In genomic region chr19:23283925-23284324, GRCh38 we compare ENCODE assay signal across 9 cellular contexts.
A peak's percentile ranks its signal among the peaks of the same experiment; 100 is the strongest.
DNase-seq lines count a peak whose midpoint lies in the region; ATAC-seq, FAIRE-seq and TF ChIP-seq lines count a peak whose summit lies in the region.
"Had no signal": no experiment of that assay in that cellular context is flagged by ENCODE, and none has a peak within 500 bp of the region (broad histone marks: within the 10 kb centered on the region; RNA-seq: fewer than 3 reads in every experiment).

No MANE protein-coding gene starts in this region.

- H3K36me3 Mint-ChIP-seq in central memory CD8-positive, alpha-beta T cell (ENCODE audit: insufficient read depth) = no peaks in the 10 kb centered on the region

- no peaks in the 10 kb centered on the region for H3K36me3 ChIP-seq in WERI-Rb-1
- H3K36me3 ChIP-seq: SJSA1 had no signal

- no peak for DNase-seq in D721Med (ENCODE audit: insufficient read length, low spot score)
- DNase-seq in HTR-8/SVneo (ENCODE audit: insufficient read length, low spot score) = peak; percentile 13
- peak; percentile 77 for DNase-seq in WERI-Rb-1
- DNase-seq in central memory CD8-positive, alpha-beta T cell (ENCODE audit: low spot score in 2 of 2) = peak; percentile 44 to 53
- DNase-seq in medulla oblongata (ENCODE audit: extremely low spot score) = peak; percentile 27
- DNase-seq in stimulated activated CD8-positive, alpha-beta memory T cell treated with anti-CD3 and anti-CD28 coated beads, Interleukin-7, amount 100 ng/mL, for 24 hours (ENCODE audit: low read depth) = peak; percentile 42
- no peak for DNase-seq in putamen (ENCODE audit: low spot score)
- no peak for DNase-seq in epidermal melanocyte (ENCODE audit: insufficient read length, low spot score)

- H3K27me3 ChIP-seq in WERI-Rb-1 (ENCODE audit: insufficient read depth, low read depth, severe bottlenecking) = no peaks in the 10 kb centered on the region
- H3K27me3 ChIP-seq: SJSA1 had no signal

- H3K27me3 Mint-ChIP-seq in central memory CD8-positive, alpha-beta T cell = no peaks in the 10 kb centered on the region

- H3K4me3 ChIP-seq in WERI-Rb-1 (ENCODE audit: low read depth, low read length) = no peak overlapping the region
- H3K4me3 ChIP-seq: SJSA1 had no signal

- no peak overlapping the region for H3K27ac ChIP-seq in WERI-Rb-1
- H3K27ac ChIP-seq: SJSA1 had no signal

- ATAC-seq in central memory CD8-positive, alpha-beta T cell (replicated peaks; ENCODE audit: extremely low read depth, poor library complexity, severe bottlenecking) = peak; percentile 84

- H3K4me1 Mint-ChIP-seq in central memory CD8-positive, alpha-beta T cell = peaks cover 17% of the 10 kb centered on the region

- no peaks in the 10 kb centered on the region for H3K9me3 Mint-ChIP-seq in central memory CD8-positive, alpha-beta T cell

- H3K27ac Mint-ChIP-seq in central memory CD8-positive, alpha-beta T cell (ENCODE audit: low read depth) = no peak overlapping the region

- peak; percentile 37 for TF ChIP-seq CTCF in D721Med (IDR thresholded peaks at IDR 0.05; ENCODE audit: insufficient read depth, missing control alignments)
- peak; percentile 83 for TF ChIP-seq CTCF in WERI-Rb-1 (IDR thresholded peaks at IDR 0.05; ENCODE audit: low read depth, low read length)

- peak; percentile 29 for FAIRE-seq in D721Med (lab: Jason Lieb, UNC)
- FAIRE-seq in HTR-8/SVneo (lab: Jason Lieb, UNC) = no peak

- no peak overlapping the region for H3K4me3 Mint-ChIP-seq in central memory CD8-positive, alpha-beta T cell

- peaks cover 18% of the 10 kb centered on the region for H3K9me3 ChIP-seq in WERI-Rb-1 (ENCODE audit: severe bottlenecking)
- H3K9me3 ChIP-seq: SJSA1 had no signal

Comparison
In these comparisons a context has a peak if more than half of its experiments do, and no peak if none do; other contexts are left out.
1. DNase-seq: peak in HTR-8/SVneo (single experiment), WERI-Rb-1 (single experiment), central memory CD8-positive, alpha-beta T cell (2 of 2), medulla oblongata (single experiment) and stimulated activated CD8-positive, alpha-beta memory T cell treated with anti-CD3 and anti-CD28 coated beads, Interleukin-7, amount 100 ng/mL, for 24 hours (single experiment); none in D721Med (single experiment), putamen (single experiment) and epidermal melanocyte (single experiment).